In the genomic region with DNA sequence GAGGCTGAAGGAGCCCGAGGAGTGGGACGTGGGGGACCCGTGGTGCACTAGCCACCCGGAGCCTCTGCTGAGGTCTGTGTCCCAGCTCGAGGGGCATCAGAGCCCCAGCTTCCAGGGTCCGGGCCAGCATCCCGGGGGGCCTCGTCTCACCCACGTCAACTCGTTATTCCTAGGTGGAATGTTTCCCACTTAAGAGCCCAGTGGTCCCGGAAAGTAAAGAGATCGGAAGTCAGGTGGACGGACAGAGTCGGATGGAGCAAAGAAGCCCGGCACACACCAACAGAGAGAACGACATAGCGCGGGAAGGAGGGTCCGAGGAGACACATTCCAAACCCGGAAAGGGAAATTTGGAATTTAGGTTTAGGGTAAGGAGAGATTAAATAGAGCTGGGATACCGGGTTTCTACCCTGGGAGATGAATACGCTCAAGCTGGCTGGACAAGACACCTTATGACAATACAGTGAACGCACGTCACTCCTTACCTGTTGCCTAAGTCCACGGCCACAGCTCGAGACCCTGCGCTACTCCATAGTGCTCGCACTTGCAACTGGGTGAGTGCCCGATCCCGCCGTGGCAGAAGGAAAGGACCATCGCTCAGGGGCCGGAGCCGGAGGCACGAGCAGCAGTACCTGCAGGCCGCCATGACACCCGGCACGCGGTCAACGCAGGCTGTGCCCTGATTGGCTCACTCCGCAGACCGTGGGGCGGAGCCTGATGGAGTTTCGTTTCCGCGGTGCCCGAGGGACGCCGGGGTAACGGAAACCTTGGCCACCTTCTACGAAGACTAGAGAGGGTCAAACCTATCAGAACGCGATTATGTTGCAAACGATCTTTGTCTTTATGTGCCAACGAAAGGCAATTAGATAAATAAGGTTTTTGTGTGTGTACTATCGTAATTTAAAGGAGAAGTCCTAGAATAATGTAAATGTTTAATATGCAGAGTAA, we compare ENCODE assay signal across 8 cellular contexts. TPM values are rescaled to one million over a fixed set of nuclear protein-coding genes. Genes with fewer than 3 reads are reported as not detected.
DNase-seq lines count a peak whose midpoint lies in the region; ATAC-seq and TF ChIP-seq lines count a peak whose summit lies in the region.

A gene (minus strand): TSS at position 664 of the 945 bp plus-strand sequence. CDS start 21 bp downstream, at position 643.

- H3K36me3 Mint-ChIP-seq in CD14-positive monocyte, result peaks cover 7 to 8% of the 10 kb centered on the region in 2 donors

- TF ChIP-seq POLR2A in lower leg skin (IDR thresholded peaks at IDR 0.05), result no peak

- H3K36me3 ChIP-seq in duodenal mucosa (ENCODE audit: control insufficient read depth in 1 of 2, insufficient read depth in 2 of 2, low read length in 2 of 2), result peaks cover 0 to under 1% of the 10 kb centered on the region in 2 donors

- peak; percentile 85 for DNase-seq in CD14-positive monocyte (ENCODE audit: low spot score)
- DNase-seq in NCI-H82 (lab: John Stamatoyannopoulos, UW), result peak; percentile 98
- peak; percentile 94 to 96 for DNase-seq in activated CD4-positive, alpha-beta T cell treated with anti-CD3 and anti-CD28 coated beads, Interleukin-2, amount 50 U/mL, for 48 hours
- peak; percentile 90 to 98 for DNase-seq in lower leg skin (ENCODE audit: low spot score in 2 of 2)
- DNase-seq in stimulated activated CD4-positive, alpha-beta T cell treated with anti-CD3 and anti-CD28 coated beads, Interleukin-4, amount 100 ng/mL, for 48 hours (ENCODE audit: low read depth in 2 of 2), result peak; percentile 90 to 94

- intact Hi-C loops in CD14-positive monocyte (cut with micrococcal nuclease) (no loop called here), lower leg skin (cut with DNase I; ENCODE audit: low total_unique reads) (no loop called here)

- H3K4me3 Mint-ChIP-seq in CD14-positive monocyte, result peak within 1 kb of the TSS; percentile 92 to 95

- no peak for TF ChIP-seq CTCF in CD14-positive monocyte (IDR thresholded peaks at IDR 0.05)
- no peak for TF ChIP-seq CTCF in lower leg skin (IDR thresholded peaks at IDR 0.05)

- no peaks in the 10 kb centered on the region for H3K27me3 ChIP-seq in duodenal mucosa (ENCODE audit: control insufficient read depth in 1 of 2, insufficient read depth in 2 of 2, low read length in 2 of 2)

- peaks cover 12% of the 10 kb centered on the region for H3K4me1 Mint-ChIP-seq in CD14-positive monocyte

- peaks cover 5 to 14% of the 10 kb centered on the region in 2 donors for H3K4me1 ChIP-seq in duodenal mucosa (ENCODE audit: control insufficient read depth in 1 of 2, insufficient read depth in 2 of 2, low read length in 2 of 2)

- 1% methylated on average over 43 to 56 of the region's 56 CpGs for WGBS in lower leg skin, 2 donors

- H3K9me3 ChIP-seq in duodenal mucosa (ENCODE audit: control insufficient read depth in 1 of 2, low read length in 2 of 2), result no peaks in the 10 kb centered on the region

- ATAC-seq in GM19397 (IDR thresholded peaks at IDR 0.05; ENCODE audit: unreplicated experiment) (peak; percentile 100), HG03571 (IDR thresholded peaks at IDR 0.05; ENCODE audit: unreplicated experiment) (peak; percentile 100)

- peaks cover 1 to 3% (median 2%) of the 10 kb centered on the region in 3 donors for H3K27me3 Mint-ChIP-seq in CD14-positive monocyte (ENCODE audit: low read depth in 3 of 3)

- peaks cover 0 to 3% (median 0%) of the 10 kb centered on the region in 7 donors for H3K9me3 Mint-ChIP-seq in CD14-positive monocyte

- H3K9ac ChIP-seq in duodenal mucosa (ENCODE audit: low read depth in 1 of 2, low read length in 2 of 2), result peak within 1 kb of the TSS; percentile 61 to 65

- H3K27ac ChIP-seq in duodenal mucosa (ENCODE audit: low read depth, low read length), result no peak within 1 kb of the TSS

- H3K4me3 ChIP-seq in duodenal mucosa (ENCODE audit: low read depth in 1 of 2, low read length in 2 of 2), result peak within 1 kb of the TSS; percentile 100
- peak within 1 kb of the TSS; percentile 61 for H3K4me3 ChIP-seq in lower leg skin (ENCODE audit: low read depth, poor library complexity, severe bottlenecking)

- peak within 1 kb of the TSS; percentile 72 to 92 (median 83) for H3K27ac Mint-ChIP-seq in CD14-positive monocyte

RNA-seq across cellular contexts. Expression of the gene that starts here (rescaled TPM):
- 10 to 100 TPM in 1 of 2 donors, 1 to 10 TPM in 1; 9.5 to 10.5 TPM for polyA plus RNA-seq in CD14-positive monocyte
- 10 to 100 TPM in 1 of 4 donors, 1 to 10 TPM in 3; 5.6 to 10.4 (median 8.9) TPM for total RNA-seq in lower leg skin
